ENCODE assay signal across 26 cellular contexts in the genomic region with DNA sequence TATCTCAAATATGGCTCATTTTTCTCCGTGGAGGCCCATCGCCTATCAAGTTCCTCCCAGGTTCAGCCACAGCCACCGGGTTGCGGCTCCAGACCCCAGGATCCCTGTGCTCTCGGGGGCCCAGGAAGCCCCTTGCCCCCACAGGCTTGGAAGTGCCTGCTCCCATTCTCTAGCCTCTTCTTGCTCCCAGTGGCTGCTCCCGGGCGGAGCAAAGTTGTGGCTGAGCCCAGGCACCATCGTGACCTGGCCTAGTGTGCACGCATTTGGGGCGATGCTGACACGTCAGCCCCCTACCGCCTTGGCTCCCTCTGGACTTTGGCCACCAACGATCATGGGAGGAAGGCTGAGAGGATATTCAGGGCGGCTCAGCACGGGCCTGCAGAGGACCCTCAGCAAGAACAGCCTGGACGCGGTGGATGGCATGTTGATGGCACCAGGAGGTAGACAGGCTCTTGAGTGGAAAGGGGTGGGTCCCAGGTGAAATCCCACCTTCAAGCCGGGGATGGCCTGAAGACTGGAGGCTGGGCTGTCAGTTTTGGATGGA.
"Had no signal": no experiment of that assay in that cellular context is flagged by ENCODE, and none has a peak within 500 bp of the region (broad histone marks: within the 10 kb centered on the region; RNA-seq: fewer than 3 reads in every experiment).

No MANE protein-coding gene starts in this region.

- H3K27me3 ChIP-seq: esophagus squamous epithelium, heart right ventricle, neural progenitor cell, spleen, tibial nerve, vagina had no signal

- H3K4me1 ChIP-seq: esophagus squamous epithelium, left ventricle myocardium inferior, lower lobe of right lung, neural progenitor cell, psoas muscle, spleen, tibial nerve, vagina had no signal

- H3K9ac ChIP-seq: neural progenitor cell had no signal

- ATAC-seq: effector memory CD8-positive, alpha-beta T cell; left colon; mucosa of descending colon; natural killer cell treated with Interleukin-12 subunit alpha and Interleukin-12 subunit beta and Interleukin-15 and Interleukin-18, amount 100 ng/mL, for 72 hours; psoas muscle; stimulated activated naive B cell treated with anti-CD40 and anti-IgM and Interleukin-4, amounts not matched to agents 10 μg/mL and 1 μg/mL and 100 μg/mL, for 72 hours had no signal

- H3K36me3 ChIP-seq: esophagus squamous epithelium, heart right ventricle, left ventricle myocardium inferior, lower lobe of right lung, neural progenitor cell, spleen, thoracic aorta, tibial nerve, vagina had no signal

- H3K4me2 ChIP-seq: neural progenitor cell had no signal

- H3K9me3 ChIP-seq: esophagus squamous epithelium, left ventricle myocardium inferior, lower lobe of right lung, mucosa of descending colon, psoas muscle, thoracic aorta, tibial nerve, vagina had no signal

- DNase-seq: dermis blood vessel endothelial cell; effector memory CD8-positive, alpha-beta T cell; erythroblast; esophagus squamous epithelium; foreskin melanocyte; glutamatergic neuron; heart right ventricle; hippocampal formation; kidney glomerular epithelial cell; left colon; left ventricle myocardium inferior; mucosa of descending colon; naive B cell; nucleus accumbens; psoas muscle; stimulated activated CD4-positive, alpha-beta T cell treated with anti-CD3 and anti-CD28 coated beads, Interleukin-4, amount 100 ng/mL, for 4 hours; stimulated activated naive B cell treated with anti-CD40 and anti-IgM and Interleukin-4, amounts not matched to agents 10 μg/mL and 1 μg/mL and 100 μg/mL, for 72 hours had no signal

- H2AFZ ChIP-seq: neural progenitor cell had no signal

- H3K27ac ChIP-seq: coronary artery, esophagus squamous epithelium, heart right ventricle, left ventricle myocardium inferior, lower lobe of right lung, neural progenitor cell, psoas muscle, skin epidermis, spleen, thoracic aorta, tibial nerve, vagina had no signal

- H3K4me3 ChIP-seq: coronary artery, esophagus squamous epithelium, heart right ventricle, left ventricle myocardium inferior, lower lobe of right lung, mucosa of descending colon, neural progenitor cell, psoas muscle, skin epidermis, spleen, thoracic aorta, tibial nerve, vagina had no signal
